Comparison of ENCODE assay signal across 23 cellular contexts in the genomic region with DNA sequence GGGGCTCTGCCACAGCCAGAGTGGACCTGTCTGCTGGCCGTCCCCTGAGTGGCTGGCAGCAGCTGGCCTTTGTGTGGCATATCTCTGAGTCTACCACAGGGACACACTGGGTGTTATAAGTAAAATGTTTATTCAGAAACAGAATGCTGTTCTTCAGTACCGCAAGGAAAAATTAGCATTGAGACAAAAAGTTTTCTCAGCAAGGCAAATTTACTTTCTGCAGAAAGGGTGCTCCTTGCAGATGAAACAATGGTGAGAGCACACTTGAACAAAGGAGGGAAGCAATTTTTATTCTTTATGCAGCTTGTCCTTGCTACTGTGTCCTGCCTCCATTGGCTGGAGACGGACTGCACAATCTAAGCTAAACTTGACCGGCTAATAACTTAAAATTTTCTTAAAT. TPM values are rescaled to one million over a fixed set of nuclear protein-coding genes. Genes with fewer than 3 reads are reported as not detected.
DNase-seq lines count a peak whose midpoint lies in the region; ATAC-seq and TF ChIP-seq lines count a peak whose summit lies in the region.
"Had no signal": no experiment of that assay in that cellular context is flagged by ENCODE, and none has a peak within 500 bp of the region (broad histone marks: within the 10 kb centered on the region; RNA-seq: fewer than 3 reads in every experiment).

No MANE protein-coding gene starts in this region.

- peaks cover 6% of the 10 kb centered on the region for H3K36me3 ChIP-seq in Caco-2 (ENCODE audit: control insufficient read depth, insufficient read depth, low read length)
- peaks cover 0 to 10% of the 10 kb centered on the region in 2 donors for H3K36me3 ChIP-seq in ascending aorta
- H3K36me3 ChIP-seq in prostate gland: no peaks in the 10 kb centered on the region
- no peaks in the 10 kb centered on the region for H3K36me3 ChIP-seq in CD4-positive, alpha-beta memory T cell (ENCODE audit: insufficient read depth, low read length)

- no TSS peak for BruUV-seq in Caco-2 (replicated peaks; lab: Mats Ljungman, UMichigan)

- TF ChIP-seq CTCF in Caco-2 (IDR thresholded peaks at IDR 0.05; ENCODE audit: insufficient read depth in 1 of 2, low read depth in 1 of 2, low read length in 1 of 2, severe bottlenecking in 1 of 2, unreplicated experiment in 1 of 2) (no peak), ascending aorta (IDR thresholded peaks at IDR 0.05) (no peak), prostate gland (IDR thresholded peaks at IDR 0.05) (no peak)

- ATAC-seq in GM18511 (IDR thresholded peaks at IDR 0.05; ENCODE audit: unreplicated experiment): no peak
- ATAC-seq: activated CD8-positive, alpha-beta T cell treated with anti-CD3 and anti-CD28 coated beads for 36 hours; left lobe of liver had no signal

- peaks cover 14% of the 10 kb centered on the region for H3K4me1 ChIP-seq in Caco-2
- H3K4me1 ChIP-seq in ascending aorta: peaks cover 14 to 25% of the 10 kb centered on the region in 2 donors
- H3K4me1 ChIP-seq in prostate gland (replicated peaks): no peaks in the 10 kb centered on the region
- no peaks in the 10 kb centered on the region for H3K4me1 ChIP-seq in CD4-positive, alpha-beta memory T cell (ENCODE audit: insufficient read depth, low read length)

- WGBS in prostate gland: 98% methylated on average over 4 of the region's 4 CpGs

- H3K4me3 Mint-ChIP-seq in Caco-2 (ENCODE audit: unreplicated experiment): no peak overlapping the region
- no peak overlapping the region for H3K4me3 Mint-ChIP-seq in CD4-positive, alpha-beta memory T cell
- H3K4me3 Mint-ChIP-seq: activated B cell treated with CpG ODN at 0.5 μM for 24 hours; activated CD8-positive, alpha-beta T cell treated with anti-CD3 and anti-CD28 coated beads for 36 hours; activated T-cell treated with anti-CD3 and anti-CD28 coated beads, Interleukin-2, amount 50 U/mL, for 24 hours; neural crest cell had no signal

- H3K27me3 ChIP-seq in Caco-2 (replicated peaks; ENCODE audit: control insufficient read depth, insufficient read depth, low read length) (no peaks in the 10 kb centered on the region), ascending aorta (no peaks in the 10 kb centered on the region), prostate gland (replicated peaks; ENCODE audit: insufficient read depth) (no peaks in the 10 kb centered on the region)
- H3K27me3 ChIP-seq in CD4-positive, alpha-beta memory T cell (ENCODE audit: insufficient read depth, low read length): no peaks in the 10 kb centered on the region

- no peak for DNase-seq in Caco-2
- no peak for DNase-seq in ascending aorta (ENCODE audit: low spot score in 2 of 2)
- no peak for DNase-seq in prostate gland (ENCODE audit: low spot score)
- DNase-seq in CD4-positive, alpha-beta memory T cell: no peak
- DNase-seq in activated CD4-positive, CD25-positive, alpha-beta regulatory T cell treated with anti-CD3 and anti-CD28 coated beads, Interleukin-2, amount 50 U/mL, for 72 hours: no peak
- DNase-seq: activated B cell treated with CpG ODN at 0.5 μM for 24 hours; activated CD8-positive, alpha-beta T cell treated with anti-CD3 and anti-CD28 coated beads for 36 hours; activated naive CD4-positive, alpha-beta T cell treated with Interleukin-2 at 50 U/mL for 16 hours; activated T-cell treated with anti-CD3 and anti-CD28 coated beads, Interleukin-2, amount 50 U/mL, for 24 hours; central memory CD4-positive, alpha-beta T cell; DMS79 treated with DMSO at 0.1 percent for 48 hours; glutamatergic neuron; KBM-7; midbrain; NCI-H1694 treated with DMSO at 0.1 percent for 48 hours; NCI-H446 treated with DMSO at 0.1 percent for 48 hours; NK-92 treated with Interleukin-12 subunit alpha and Interleukin-12 subunit beta, amount 100 ng/mL, for 24 hours; stimulated activated CD8-positive, alpha-beta memory T cell treated with anti-CD3 and anti-CD28 coated beads, Interleukin-4, amount 100 ng/mL, for 48 hours had no signal

- H3K27me3 Mint-ChIP-seq in Caco-2 (ENCODE audit: insufficient read depth, unreplicated experiment): no peaks in the 10 kb centered on the region
- H3K27me3 Mint-ChIP-seq in CD4-positive, alpha-beta memory T cell: no peaks in the 10 kb centered on the region
- H3K27me3 Mint-ChIP-seq: activated B cell treated with CpG ODN at 0.5 μM for 24 hours; activated CD8-positive, alpha-beta T cell treated with anti-CD3 and anti-CD28 coated beads for 36 hours; activated T-cell treated with anti-CD3 and anti-CD28 coated beads, Interleukin-2, amount 50 U/mL, for 24 hours had no signal

- intact Hi-C loops in Caco-2 (cut with micrococcal nuclease; ENCODE audit: unreplicated experiment) (no loop called here), ascending aorta (cut with DNase I) (no loop called here), prostate gland (cut with DNase I) (loop anchor here (10.0 kb wide), 1 partner anchor 163 kb away; no protein-coding TSS in a partner anchor)
- intact Hi-C loops in CD4-positive, alpha-beta memory T cell (cut with micrococcal nuclease): no loop called here

- H3K27ac Mint-ChIP-seq in Caco-2 (ENCODE audit: unreplicated experiment): peak overlapping the region; percentile 51
- no peak overlapping the region for H3K27ac Mint-ChIP-seq in CD4-positive, alpha-beta memory T cell
- H3K27ac Mint-ChIP-seq: activated B cell treated with CpG ODN at 0.5 μM for 24 hours; activated CD8-positive, alpha-beta T cell treated with anti-CD3 and anti-CD28 coated beads for 36 hours; activated T-cell treated with anti-CD3 and anti-CD28 coated beads, Interleukin-2, amount 50 U/mL, for 24 hours had no signal

- no peak for TF ChIP-seq POLR2A in prostate gland (IDR thresholded peaks at IDR 0.05)

- H3K27ac ChIP-seq in ascending aorta: peak overlapping the region; percentile 84 to 87
- H3K27ac ChIP-seq in prostate gland: peak overlapping the region; percentile 49 to 68
- no peak overlapping the region for H3K27ac ChIP-seq in CD4-positive, alpha-beta memory T cell (ENCODE audit: low read depth, low read length)
- H3K27ac ChIP-seq: GM23248 had no signal

- H3K4me1 Mint-ChIP-seq in Caco-2 (ENCODE audit: low read depth, unreplicated experiment): no peaks in the 10 kb centered on the region
- H3K4me1 Mint-ChIP-seq in CD4-positive, alpha-beta memory T cell: no peaks in the 10 kb centered on the region
- H3K4me1 Mint-ChIP-seq: activated B cell treated with CpG ODN at 0.5 μM for 24 hours had no signal

- peaks cover 18% of the 10 kb centered on the region for H3K36me3 Mint-ChIP-seq in Caco-2 (ENCODE audit: insufficient read depth, unreplicated experiment)
- no peaks in the 10 kb centered on the region for H3K36me3 Mint-ChIP-seq in CD4-positive, alpha-beta memory T cell

- POLR2A ChIA-PET in Caco-2 (lab: Charles Lee): no interaction called here
- POLR2A ChIA-PET in CD4-positive, alpha-beta memory T cell (lab: Charles Lee; ENCODE audit: partially characterized antibody): no interaction called here

- H3K9me3 Mint-ChIP-seq in Caco-2 (ENCODE audit: unreplicated experiment): peaks cover 9% of the 10 kb centered on the region
- H3K9me3 Mint-ChIP-seq in CD4-positive, alpha-beta memory T cell: peaks cover 0 to 18% (median 12%) of the 10 kb centered on the region in 8 donors

- no peak overlapping the region for H3K4me3 ChIP-seq in Caco-2 (ENCODE audit: low read depth, low read length)
- no peak overlapping the region for H3K4me3 ChIP-seq in ascending aorta
- H3K4me3 ChIP-seq in prostate gland: no peak overlapping the region
- no peak overlapping the region for H3K4me3 ChIP-seq in CD4-positive, alpha-beta memory T cell (ENCODE audit: low read length in 2 of 2)
- H3K4me3 ChIP-seq: GM23248 had no signal

- CTCF ChIA-PET in Caco-2 (lab: Charles Lee): interaction anchor here (1.1 kb wide), 1 partner anchor 69 kb away, joined by 3 read pairs; a partner anchor contains a TSS
- CTCF ChIA-PET in CD4-positive, alpha-beta memory T cell (lab: Charles Lee; ENCODE audit: partially characterized antibody): no interaction called here

- H3K9me3 ChIP-seq in Caco-2 (peaks cover 21% of the 10 kb centered on the region), ascending aorta (peaks cover 12 to 21% of the 10 kb centered on the region in 2 donors), prostate gland (no peaks in the 10 kb centered on the region)
- H3K9me3 ChIP-seq in CD4-positive, alpha-beta memory T cell (ENCODE audit: control insufficient read depth in 1 of 2, low read length in 2 of 2): peaks cover 5 to 12% of the 10 kb centered on the region in 2 donors

RNA-seq across cellular contexts. Expression of a gene that starts 4.0 kb away (rescaled TPM):
- total RNA-seq in Caco-2 (2022): not detected in 2 replicates
- total RNA-seq in ascending aorta: not detected
- 1 to 10 TPM in 1 of 2 donors, not detected in 1; 1.9 TPM for total RNA-seq in prostate gland
- total RNA-seq in CD4-positive, alpha-beta memory T cell: not detected
- polyA plus RNA-seq in CD4-positive, alpha-beta memory T cell: not detected
- total RNA-seq: activated B cell treated with CpG ODN at 0.5 μM for 24 hours, GM23248, left lobe of liver, subcutaneous adipose tissue had no signal
- polyA plus RNA-seq: GM23248 had no signal

RNA-seq across cellular contexts. Expression of a gene that starts 8.1 kb away (rescaled TPM):
- total RNA-seq in Caco-2 (2022) (278 and 283 TPM in 2 replicates), ascending aorta (193 TPM), prostate gland (100 to 1,000 TPM; 239 to 251 TPM)
- total RNA-seq in CD4-positive, alpha-beta memory T cell: 10 to 100 TPM; 73.7 to 91.3 TPM
- polyA plus RNA-seq in CD4-positive, alpha-beta memory T cell: 100 to 1,000 TPM; 152 to 313 TPM

RNA-seq across cellular contexts. Expression of a gene that starts 17.7 kb away (rescaled TPM):
- 54.7 and 59.4 TPM in 2 replicates for total RNA-seq in Caco-2 (2022)
- 28.1 TPM for total RNA-seq in ascending aorta
- 10 to 100 TPM; 18.4 to 30.0 TPM for total RNA-seq in prostate gland
- 10 to 100 TPM; 31.6 to 32.4 TPM for total RNA-seq in CD4-positive, alpha-beta memory T cell
- polyA plus RNA-seq in CD4-positive, alpha-beta memory T cell: 1 to 10 TPM; 3.0 to 3.5 TPM

RNA-seq across cellular contexts. Expression of a gene that starts 22.4 kb away (rescaled TPM):
- total RNA-seq in Caco-2 (2022) (4.7 and 5.2 TPM in 2 replicates), ascending aorta (22.2 TPM), prostate gland (10 to 100 TPM; 84.8 to 92.6 TPM)
- 1 to 10 TPM; 1.2 to 1.9 TPM for total RNA-seq in CD4-positive, alpha-beta memory T cell
- polyA plus RNA-seq in CD4-positive, alpha-beta memory T cell: not detected

RNA-seq across cellular contexts. Expression of a gene that starts 45.1 kb away (rescaled TPM):
- total RNA-seq in Caco-2 (2022) (35.4 and 39.0 TPM in 2 replicates), ascending aorta (2.6 TPM), prostate gland (1 to 10 TPM in 1 of 2 donors, under 1 TPM in 1; 0.41 to 6.4 TPM)
- total RNA-seq in CD4-positive, alpha-beta memory T cell: 1 to 10 TPM; 3.3 to 3.5 TPM
- polyA plus RNA-seq in CD4-positive, alpha-beta memory T cell: under 1 TPM; 0.04 to 0.78 TPM
